In genomic region chr1:91564888-91565700, GRCh38 we compare ENCODE assay signal across 15 cellular contexts.
DNase-seq lines count a peak whose midpoint lies in the region; ATAC-seq, FAIRE-seq and TF ChIP-seq lines count a peak whose summit lies in the region.
"Had no signal": no experiment of that assay in that cellular context is flagged by ENCODE, and none has a peak within 500 bp of the region (broad histone marks: within the 10 kb centered on the region; RNA-seq: fewer than 3 reads in every experiment).

No MANE protein-coding gene starts in this region.

- no peak overlapping the region for H3K9ac ChIP-seq in K562 (ENCODE audit: insufficient read depth in 1 of 2, low read depth in 2 of 2, low read length in 2 of 2)
- H3K9ac ChIP-seq: KMS-11 had no signal

- WGBS in K562 (ENCODE audit: insufficient coverage, low coverage, missing lambda C conversion rate), result 55% methylated on average over 6 of the region's 6 CpGs

- no peak for TF ChIP-seq EP300 in K562 (IDR thresholded peaks at IDR 0.05; ENCODE audit: low read length)

- intact Hi-C loops in K562 (cut with micrococcal nuclease), result no loop called here

- in situ Hi-C loops in K562 (cut with MboI), result no loop called here

- H4K20me1 ChIP-seq in K562 (replicated peaks; ENCODE audit: control insufficient read depth, insufficient read depth, low read length), result no peaks in the 10 kb centered on the region

- CTCF ChIA-PET in K562 (lab: Yijun Ruan, JAX; ENCODE audit: low intra/inter-chr PET ratio), result no interaction called here

- peak; percentile 65 for DNase-seq in GM03348 (ENCODE audit: low spot score)
- no peak for DNase-seq in K562 (ENCODE audit: extremely low read depth in 1 of 4, low spot score in 3 of 4)
- DNase-seq in foreskin melanocyte, result peak; percentile 100
- peak; percentile 27 for DNase-seq in retina
- no peak for DNase-seq in RPMI8226
- DNase-seq in NCI-H2196 (lab: John Stamatoyannopoulos, UW; ENCODE audit: unreplicated experiment), result no peak
- no peak for DNase-seq in NCI-H82 treated with DMSO at 0.1 percent for 48 hours (lab: John Stamatoyannopoulos, UW; ENCODE audit: unreplicated experiment)
- no peak for DNase-seq in NCI-H524 treated with DMSO at 0.1 percent for 48 hours (lab: John Stamatoyannopoulos, UW)
- DNase-seq: activated CD4-positive, alpha-beta memory T cell treated with anti-CD3 and anti-CD28 coated beads for 36 hours; activated naive CD4-positive, alpha-beta T cell treated with anti-CD3 and anti-CD28 coated beads, Interleukin-2, amount 10 ng/mL, durations not matched to agents 7 days and 5 days; CD4-positive, CD25-positive, alpha-beta regulatory T cell; naive B cell; NCI-H2029 treated with DMSO at 0.1 percent for 48 hours; T-helper 2 cell had no signal

- H3K27me3 ChIP-seq in K562 (ENCODE audit: control insufficient read depth in 2 of 2, insufficient read depth in 2 of 2, low read length in 2 of 2), result no peaks in the 10 kb centered on the region

- no peaks in the 10 kb centered on the region for H3K36me3 ChIP-seq in K562 (ENCODE audit: control insufficient read depth, insufficient read depth, low read length)

- peaks cover 0 to 14% of the 10 kb centered on the region in 2 experiments; a peak in 3 of 5 replicates for H3K4me1 ChIP-seq in K562 (replicated peaks in 1 of 2; ENCODE audit: control insufficient read depth in 2 of 2, insufficient read depth in 2 of 2, low read length in 2 of 2)

- ATAC-seq in K562, result no peak

- TF ChIP-seq CTCF in K562 (IDR thresholded peaks at IDR 0.05 in 2 of 3, conservative IDR thresholded peaks at IDR 0.05 in 1 of 3; ENCODE audit: insufficient read depth in 2 of 3, low read depth in 1 of 3, low read length in 3 of 3), result no peak

- no peak for FAIRE-seq in K562 (lab: Jason Lieb, UNC)

- TF ChIP-seq RAD21 in K562 (CRISPR knock-in tag; conservative IDR thresholded peaks at IDR 0.05 in 1 of 2, IDR thresholded peaks at IDR 0.05 in 1 of 2), result no peak

- H3K4me3 ChIP-seq in K562, result no peak overlapping the region

- H3K9me3 ChIP-seq in K562 (replicated peaks; ENCODE audit: control insufficient read depth, insufficient read depth, low read depth, low read length), result no peaks in the 10 kb centered on the region

- H2AFZ ChIP-seq in K562 (ENCODE audit: low read depth, low read length), result peak overlapping the region; percentile 47

- no peaks in the 10 kb centered on the region for H3K79me2 ChIP-seq in K562 (ENCODE audit: control insufficient read depth, insufficient read depth, low read length)

- no peaks in the 10 kb centered on the region for H3K9me1 ChIP-seq in K562 (ENCODE audit: control insufficient read depth, insufficient read depth, low read length)

- no TSS peak for BruUV-seq in K562 (replicated peaks; lab: Mats Ljungman, UMichigan)

- no peak overlapping the region for H3K27ac ChIP-seq in K562 (ENCODE audit: extremely low read depth, low read depth, low read length)
- H3K27ac ChIP-seq: KMS-11 had no signal

- TF ChIP-seq POLR2A in K562 (conservative IDR thresholded peaks at IDR 0.05), result no peak

- no peak overlapping the region for H3K4me2 ChIP-seq in K562 (ENCODE audit: insufficient read depth, low read length)
- H3K4me2 ChIP-seq: KMS-11 had no signal

- POLR2A ChIA-PET in K562 (lab: Yijun Ruan, JAX), result interaction anchor here (0.6 to 1.4 kb wide), 2 partner anchors 10 to 232 kb away, joined by 4 to 5 read pairs; no protein-coding TSS in a partner anchor

TF ChIP-seq in K562, 482 proteins besides CTCF, POLR2A, EP300 and RAD21:
- no peak for TF ChIP-seq THRA (IDR thresholded peaks at IDR 0.05)
- no peak for TF ChIP-seq SIRT6 (IDR thresholded peaks at IDR 0.05; ENCODE audit: low read depth, low read length)
- TF ChIP-seq ARID1B (IDR thresholded peaks at IDR 0.05), result no peak
- no peak for TF ChIP-seq ZNF347 (CRISPR knock-in tag; IDR thresholded peaks at IDR 0.05; ENCODE audit: low read depth)
- no peak for TF ChIP-seq RNF2 (IDR thresholded peaks at IDR 0.05)
- no peak for TF ChIP-seq SPI1 (IDR thresholded peaks at IDR 0.05; ENCODE audit: borderline replicate concordance, low read depth, low read length)
- no peak for TF ChIP-seq COPS2 (conservative IDR thresholded peaks at IDR 0.05)
- no peak for TF ChIP-seq HMGN3 (IDR thresholded peaks at IDR 0.05; ENCODE audit: borderline replicate concordance, extremely low read depth, insufficient read length, low read depth, low read length)
- TF ChIP-seq EGR1 (conservative IDR thresholded peaks at IDR 0.05), result no peak
- no peak for TF ChIP-seq KLF13 (tag; IDR thresholded peaks at IDR 0.05; ENCODE audit: borderline replicate concordance, low read depth)
- no peak for TF ChIP-seq ZNF140 (CRISPR knock-in tag; IDR thresholded peaks at IDR 0.05)
- no peak for TF ChIP-seq ZKSCAN8 (CRISPR knock-in tag; IDR thresholded peaks at IDR 0.05)
- TF ChIP-seq MTA1 (IDR thresholded peaks at IDR 0.05; ENCODE audit: borderline replicate concordance), result no peak

Comparison
In these comparisons a context has a peak if more than half of its experiments do, and no peak if none do; other contexts are left out.
1. DNase-seq: peak in GM03348 (single experiment), foreskin melanocyte (single experiment) and retina (single experiment); none in K562 (0 of 4), RPMI8226 (single experiment), NCI-H2196 (single experiment), NCI-H82 treated with DMSO at 0.1 percent for 48 hours (single experiment) and NCI-H524 treated with DMSO at 0.1 percent for 48 hours (single experiment).